9 cellular contexts compared by ENCODE assay signal in the genomic region with DNA sequence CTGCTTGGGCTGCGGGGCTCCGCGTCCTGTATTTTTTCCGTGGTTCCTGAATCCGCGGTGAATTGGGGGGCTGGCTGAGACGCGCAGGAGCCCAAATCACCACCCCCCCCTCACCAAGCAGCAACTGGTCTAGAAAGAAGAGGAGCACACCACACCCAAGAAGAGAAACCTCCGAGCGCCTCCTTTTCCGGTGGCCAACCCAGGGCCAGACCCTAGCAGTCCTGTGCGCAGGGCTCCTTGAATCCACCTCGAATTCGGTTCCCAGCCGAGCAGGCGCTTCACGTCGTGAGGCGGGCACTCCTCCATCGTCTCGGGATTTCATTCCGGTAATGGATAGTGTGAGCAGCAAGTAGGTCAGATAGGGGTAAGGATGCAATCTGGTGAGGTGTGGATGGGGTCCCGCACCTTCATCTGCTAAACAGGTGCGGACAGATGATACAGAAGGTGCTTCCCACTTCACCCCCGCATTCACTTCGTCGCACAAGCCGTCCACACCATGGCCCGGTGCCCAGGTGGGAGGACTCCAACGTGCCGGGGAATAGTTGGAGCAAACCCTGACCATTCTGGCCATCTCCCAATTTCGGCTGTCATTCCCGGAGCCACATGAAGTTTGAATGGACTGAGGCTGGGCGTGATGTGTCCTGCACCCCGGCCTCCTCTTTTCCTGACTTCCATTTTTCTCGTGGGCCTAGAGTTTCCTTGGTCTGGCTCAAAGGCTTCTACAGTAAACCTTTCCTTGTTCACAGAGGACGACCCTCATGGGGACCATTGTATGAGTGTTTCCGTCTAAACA. TPM values are rescaled to one million over a fixed set of nuclear protein-coding genes. Genes with fewer than 3 reads are reported as not detected.
DNase-seq lines count a peak whose midpoint lies in the region; ATAC-seq, FAIRE-seq and TF ChIP-seq lines count a peak whose summit lies in the region.
"Had no signal": no experiment of that assay in that cellular context is flagged by ENCODE, and none has a peak within 500 bp of the region (broad histone marks: within the 10 kb centered on the region; RNA-seq: fewer than 3 reads in every experiment).

No MANE protein-coding gene starts in this region.

- H3K27ac Mint-ChIP-seq in T-helper 17 cell (no peak overlapping the region), WTC11 (no peak overlapping the region)

- H3K36me3 ChIP-seq in gastrocnemius medialis = no peaks in the 10 kb centered on the region

- no peak for FAIRE-seq in D721Med (lab: Jason Lieb, UNC)

- ATAC-seq in T-helper 17 cell (no peak), gastrocnemius medialis (peak in 1 of 2 donors; percentile 10), WTC11 (no peak), HG03097 (IDR thresholded peaks at IDR 0.05; ENCODE audit: low FRiP score, unreplicated experiment) (no peak), GM21526 (IDR thresholded peaks at IDR 0.05; ENCODE audit: low FRiP score, unreplicated experiment) (no peak)

- H3K4me1 Mint-ChIP-seq in T-helper 17 cell (peaks cover 18% of the 10 kb centered on the region), WTC11 (peaks cover 2% of the 10 kb centered on the region; the same call in 1 of the 2 replicates)

- H3K27me3 ChIP-seq in gastrocnemius medialis = peaks cover 0 to 20% (median 0%) of the 10 kb centered on the region in 3 donors

- peak overlapping the region; percentile 58 for H3K4me3 Mint-ChIP-seq in T-helper 17 cell
- H3K4me3 Mint-ChIP-seq in WTC11 = no peak overlapping the region

- no peak overlapping the region for H3K27ac ChIP-seq in gastrocnemius medialis

- peaks cover 6% of the 10 kb centered on the region for H3K36me3 Mint-ChIP-seq in T-helper 17 cell (ENCODE audit: low read depth)
- H3K36me3 Mint-ChIP-seq in WTC11 = peaks cover 14% of the 10 kb centered on the region

- in situ Hi-C loops in gastrocnemius medialis (cut with MboI; ENCODE audit: low sequenced_read_pairs in 4 of 4) = no loop called here

- POLR2A ChIA-PET in WTC11 (lab: Charles Lee) = no interaction called here

- peaks cover 80% of the 10 kb centered on the region for H3K27me3 Mint-ChIP-seq in T-helper 17 cell
- H3K27me3 Mint-ChIP-seq in WTC11 (ENCODE audit: low read depth) = peaks cover 45% of the 10 kb centered on the region

- peak; percentile 0 for DNase-seq in D721Med (ENCODE audit: insufficient read length, low spot score)
- no peak for DNase-seq in T-helper 17 cell
- peak; percentile 63 for DNase-seq in cardiac septum (ENCODE audit: low spot score)
- DNase-seq in gastrocnemius medialis = no peak
- no peak for DNase-seq in occipital lobe (lab: John Stamatoyannopoulos, UW)
- no peak for DNase-seq in WTC11 (ENCODE audit: low spot score)
- DNase-seq: Karpas-422 had no signal

- H3K4me1 ChIP-seq in gastrocnemius medialis = peaks cover 4 to 5% of the 10 kb centered on the region in 2 donors

- CTCF ChIA-PET in WTC11 (lab: Charles Lee) = no interaction called here

- no peak for TF ChIP-seq CTCF in D721Med (IDR thresholded peaks at IDR 0.05; ENCODE audit: insufficient read depth, missing control alignments)
- no peak for TF ChIP-seq CTCF in gastrocnemius medialis (IDR thresholded peaks at IDR 0.05 in 4 of 5, conservative IDR thresholded peaks at IDR 0.05 in 1 of 5)
- TF ChIP-seq CTCF in WTC11 (IDR thresholded peaks at IDR 0.05) = no peak

- intact Hi-C loops in cardiac septum (cut with DNase I) = no loop called here
- intact Hi-C loops in gastrocnemius medialis (cut with DNase I; ENCODE audit: low total_unique reads) = no loop called here

- H3K4me3 ChIP-seq in gastrocnemius medialis = peak overlapping the region; percentile 40 to 68 (median 62)

- H3K9me3 ChIP-seq in T-helper 17 cell (ENCODE audit: control insufficient read depth, low read length, poor library complexity, severe bottlenecking) = no peaks in the 10 kb centered on the region
- H3K9me3 ChIP-seq in gastrocnemius medialis = no peaks in the 10 kb centered on the region

- H3K9me3 Mint-ChIP-seq in WTC11 = peaks cover 32% of the 10 kb centered on the region

- TF ChIP-seq POLR2A in gastrocnemius medialis (IDR thresholded peaks at IDR 0.05) = no peak

TF ChIP-seq in WTC11, 78 proteins besides CTCF, POLR2A, EP300 and RAD21:
- TF ChIP-seq, protein P1, sequence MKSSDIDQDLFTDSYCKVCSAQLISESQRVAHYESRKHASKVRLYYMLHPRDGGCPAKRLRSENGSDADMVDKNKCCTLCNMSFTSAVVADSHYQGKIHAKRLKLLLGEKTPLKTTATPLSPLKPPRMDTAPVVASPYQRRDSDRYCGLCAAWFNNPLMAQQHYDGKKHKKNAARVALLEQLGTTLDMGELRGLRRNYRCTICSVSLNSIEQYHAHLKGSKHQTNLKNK (CRISPR knock-in tag; IDR thresholded peaks at IDR 0.05) = no peak
- no peak for TF ChIP-seq GTF2I (CRISPR knock-in tag; conservative IDR thresholded peaks at IDR 0.05)
- TF ChIP-seq ETV6 (CRISPR knock-in tag; IDR thresholded peaks at IDR 0.05) = no peak
- TF ChIP-seq NR2C2 (CRISPR knock-in tag; IDR thresholded peaks at IDR 0.05) = no peak
- no peak for TF ChIP-seq SP1 (CRISPR knock-in tag; conservative IDR thresholded peaks at IDR 0.05)
- TF ChIP-seq, protein P2, sequence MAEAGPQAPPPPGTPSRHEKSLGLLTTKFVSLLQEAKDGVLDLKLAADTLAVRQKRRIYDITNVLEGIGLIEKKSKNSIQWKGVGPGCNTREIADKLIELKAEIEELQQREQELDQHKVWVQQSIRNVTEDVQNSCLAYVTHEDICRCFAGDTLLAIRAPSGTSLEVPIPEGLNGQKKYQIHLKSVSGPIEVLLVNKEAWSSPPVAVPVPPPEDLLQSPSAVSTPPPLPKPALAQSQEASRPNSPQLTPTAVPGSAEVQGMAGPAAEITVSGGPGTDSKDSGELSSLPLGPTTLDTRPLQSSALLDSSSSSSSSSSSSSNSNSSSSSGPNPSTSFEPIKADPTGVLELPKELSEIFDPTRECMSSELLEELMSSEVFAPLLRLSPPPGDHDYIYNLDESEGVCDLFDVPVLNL (CRISPR knock-in tag; IDR thresholded peaks at IDR 0.05; ENCODE audit: borderline replicate concordance, low read depth) = no peak
- no peak for TF ChIP-seq MYBL2 (CRISPR knock-in tag; IDR thresholded peaks at IDR 0.05)
- TF ChIP-seq JAZF1 (CRISPR knock-in tag; IDR thresholded peaks at IDR 0.05) = no peak
- no peak for TF ChIP-seq ZNF396 (CRISPR knock-in tag; IDR thresholded peaks at IDR 0.05; ENCODE audit: borderline replicate concordance)
- TF ChIP-seq, protein P3, sequence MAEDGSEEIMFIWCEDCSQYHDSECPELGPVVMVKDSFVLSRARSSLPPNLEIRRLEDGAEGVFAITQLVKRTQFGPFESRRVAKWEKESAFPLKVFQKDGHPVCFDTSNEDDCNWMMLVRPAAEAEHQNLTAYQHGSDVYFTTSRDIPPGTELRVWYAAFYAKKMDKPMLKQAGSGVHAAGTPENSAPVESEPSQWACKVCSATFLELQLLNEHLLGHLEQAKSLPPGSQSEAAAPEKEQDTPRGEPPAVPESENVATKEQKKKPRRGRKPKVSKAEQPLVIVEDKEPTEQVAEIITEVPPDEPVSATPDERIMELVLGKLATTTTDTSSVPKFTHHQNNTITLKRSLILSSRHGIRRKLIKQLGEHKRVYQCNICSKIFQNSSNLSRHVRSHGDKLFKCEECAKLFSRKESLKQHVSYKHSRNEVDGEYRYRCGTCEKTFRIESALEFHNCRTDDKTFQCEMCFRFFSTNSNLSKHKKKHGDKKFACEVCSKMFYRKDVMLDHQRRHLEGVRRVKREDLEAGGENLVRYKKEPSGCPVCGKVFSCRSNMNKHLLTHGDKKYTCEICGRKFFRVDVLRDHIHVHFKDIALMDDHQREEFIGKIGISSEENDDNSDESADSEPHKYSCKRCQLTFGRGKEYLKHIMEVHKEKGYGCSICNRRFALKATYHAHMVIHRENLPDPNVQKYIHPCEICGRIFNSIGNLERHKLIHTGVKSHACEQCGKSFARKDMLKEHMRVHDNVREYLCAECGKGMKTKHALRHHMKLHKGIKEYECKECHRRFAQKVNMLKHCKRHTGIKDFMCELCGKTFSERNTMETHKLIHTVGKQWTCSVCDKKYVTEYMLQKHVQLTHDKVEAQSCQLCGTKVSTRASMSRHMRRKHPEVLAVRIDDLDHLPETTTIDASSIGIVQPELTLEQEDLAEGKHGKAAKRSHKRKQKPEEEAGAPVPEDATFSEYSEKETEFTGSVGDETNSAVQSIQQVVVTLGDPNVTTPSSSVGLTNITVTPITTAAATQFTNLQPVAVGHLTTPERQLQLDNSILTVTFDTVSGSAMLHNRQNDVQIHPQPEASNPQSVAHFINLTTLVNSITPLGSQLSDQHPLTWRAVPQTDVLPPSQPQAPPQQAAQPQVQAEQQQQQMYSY (CRISPR knock-in tag; IDR thresholded peaks at IDR 0.05) = no peak

RNA-seq across cellular contexts. Expression of gene ZNF273, which starts 19.8 kb away (rescaled TPM):
- total RNA-seq in T-helper 17 cell = 1 to 10 TPM; 5.9 to 6.7 TPM
- total RNA-seq in cardiac septum = 3.0 TPM
- 1 to 10 TPM in 3 of 4 donors, under 1 TPM in 1; 0.29 to 9.3 (median 2.3) TPM for total RNA-seq in gastrocnemius medialis
- total RNA-seq in occipital lobe = 43.8 TPM
- 11.3 to 12.8 TPM (median 12.1 TPM) in 3 replicates for total RNA-seq in WTC11 (2021)

Comparison
In these comparisons a context has a peak if more than half of its experiments do, and no peak if none do; other contexts are left out.
1. DNase-seq: peak in D721Med (single experiment) and cardiac septum (single experiment); none in T-helper 17 cell (0 of 3), gastrocnemius medialis (0 of 2), occipital lobe (single experiment) and WTC11 (single experiment).